33 cellular contexts compared by ENCODE assay signal in genomic region chr6:111326563-111326962, GRCh38.
"Had no signal": no experiment of that assay in that cellular context is flagged by ENCODE, and none has a peak within 500 bp of the region (broad histone marks: within the 10 kb centered on the region; RNA-seq: fewer than 3 reads in every experiment).

No MANE protein-coding gene starts in this region.

- H3K36me3 ChIP-seq: breast epithelium had no signal

- H3K9me3 ChIP-seq: adrenal gland, ascending aorta, body of pancreas, breast epithelium had no signal

- ATAC-seq: activated naive CD4-positive, alpha-beta T cell treated with anti-CD3 and anti-CD28 coated beads, Interleukin-2, amount 50 U/mL, for 72 hours; activated naive CD8-positive, alpha-beta T cell treated with anti-CD3 and anti-CD28 coated beads, Interleukin-2, amount 50 U/mL, for 24 hours; activated T-cell treated with anti-CD3 and anti-CD28 coated beads, Interleukin-2, amount 50 U/mL, for 4 hours; activated T-cell treated with anti-CD3 and anti-CD28 coated beads, Interleukin-2, amount 50 U/mL, for 72 hours; activated T-helper 17 cell treated with anti-CD3 and anti-CD28 coated beads, Interleukin-2, amount 50 U/mL, for 72 hours; body of pancreas had no signal

- FAIRE-seq: astrocyte, bronchial epithelial cell had no signal

- H3K4me1 ChIP-seq: adrenal gland, ascending aorta, breast epithelium had no signal

- H3K27me3 ChIP-seq: adrenal gland, ascending aorta, body of pancreas, brain microvascular endothelial cell, breast epithelium, cardiac muscle cell had no signal

- H3K27ac ChIP-seq: adrenal gland, ascending aorta, body of pancreas, brain microvascular endothelial cell, breast epithelium, cardiac muscle cell had no signal

- DNase-seq: activated effector memory CD4-positive, alpha-beta T cell treated with anti-CD3 and anti-CD28 coated beads, Interleukin-2, amount 50 U/mL, for 16 hours; activated effector memory CD4-positive, alpha-beta T cell treated with Interleukin-2 at 50 U/mL for 16 hours; activated gamma-delta T cell; activated gamma-delta T cell treated with Interleukin-2 at 50 U/mL for 16 hours; activated naive CD4-positive, alpha-beta T cell; activated naive CD4-positive, alpha-beta T cell treated with anti-CD3 and anti-CD28 coated beads for 36 hours; activated naive CD4-positive, alpha-beta T cell treated with anti-CD3 and anti-CD28 coated beads, Interleukin-2, amount 10 ng/mL, durations not matched to agents 7 days and 5 days; activated naive CD4-positive, alpha-beta T cell treated with anti-CD3 and anti-CD28 coated beads, Interleukin-2, amount 50 U/mL, for 16 hours; activated naive CD4-positive, alpha-beta T cell treated with Interleukin-2 at 50 U/mL for 16 hours; activated naive CD8-positive, alpha-beta T cell treated with anti-CD3 and anti-CD28 coated beads for 36 hours; activated naive CD8-positive, alpha-beta T cell treated with anti-CD3 and anti-CD28 coated beads, Interleukin-2, amount 10 ng/mL, durations not matched to agents 7 days and 5 days; activated naive CD8-positive, alpha-beta T cell treated with anti-CD3 and anti-CD28 coated beads, Interleukin-2, amount 50 U/mL, for 24 hours; activated T-cell treated with anti-CD3 and anti-CD28 coated beads, Interleukin-2, amount 50 U/mL, for 24 hours; activated T-cell treated with anti-CD3 and anti-CD28 coated beads, Interleukin-2, amount 50 U/mL, for 4 hours; activated T-cell treated with anti-CD3 and anti-CD28 coated beads, Interleukin-2, amount 50 U/mL, for 48 hours; activated T-cell treated with anti-CD3 and anti-CD28 coated beads, Interleukin-2, amount 50 U/mL, for 72 hours; adrenal gland; amniotic stem cell; amygdala; anterior cingulate cortex; aorta; body of pancreas; brain microvascular endothelial cell; caudate nucleus; central memory CD4-positive, alpha-beta T cell; cerebellar nuclear complex had no signal

- H3K4me3 ChIP-seq: adrenal gland, ascending aorta, body of pancreas, breast epithelium, cardiac muscle cell had no signal
